8 cellular contexts compared by ENCODE assay signal in the genomic region with DNA sequence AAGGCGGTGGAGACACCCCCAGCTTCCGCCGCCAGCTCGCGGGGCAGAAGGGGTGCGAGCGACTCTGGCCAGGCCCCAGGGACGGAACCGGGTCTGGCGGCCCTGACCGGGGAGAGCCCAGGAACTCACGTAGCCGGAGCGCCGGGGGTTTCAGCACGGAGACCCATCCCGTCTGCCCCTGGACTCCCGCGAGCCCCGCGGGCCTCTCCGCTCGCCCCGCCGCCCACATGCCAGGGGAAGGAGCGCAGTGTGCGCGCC. TPM values are rescaled to one million over a fixed set of nuclear protein-coding genes. Genes with fewer than 3 reads are reported as not detected.
DNase-seq lines count a peak whose midpoint lies in the region; ATAC-seq and TF ChIP-seq lines count a peak whose summit lies in the region.
"Not testable (repeated sequence)": the region's sequence is repeated elsewhere in the genome, so short reads cannot be mapped to it uniquely, and the experiment has no call there.

No MANE protein-coding gene starts in this region.

- H3K4me1 ChIP-seq in stomach, result peaks cover 0 to 11% (median 7%) of the 10 kb centered on the region in 4 donors

- peak; percentile 10 for ATAC-seq in HG03354 (IDR thresholded peaks at IDR 0.05; ENCODE audit: poor library complexity, severe bottlenecking, unreplicated experiment)
- not testable (repeated sequence) for ATAC-seq in activated naive CD8-positive, alpha-beta T cell treated with anti-CD3 and anti-CD28 coated beads, Interleukin-2, amount 50 U/mL, for 24 hours

- H3K27ac Mint-ChIP-seq in activated naive CD8-positive, alpha-beta T cell treated with anti-CD3 and anti-CD28 coated beads, Interleukin-2, amount 50 U/mL, for 24 hours, result peak overlapping the region; percentile 77
- not testable (repeated sequence) for H3K27ac Mint-ChIP-seq in endothelial cell (ENCODE audit: unreplicated experiment)
- H3K27ac Mint-ChIP-seq in immature natural killer cell, result peak overlapping the region in 5 of 6 donors; percentile 30 to 76 (median 50)
- H3K27ac Mint-ChIP-seq in neural crest cell (ENCODE audit: unreplicated experiment), result peak overlapping the region; percentile 62

- TF ChIP-seq CTCF in C4-2B (conservative IDR thresholded peaks at IDR 0.05); SU-DHL-6 (IDR thresholded peaks at IDR 0.05; ENCODE audit: insufficient read depth, low read length, poor library complexity, severe bottlenecking); endothelial cell (IDR thresholded peaks at IDR 0.05; ENCODE audit: unreplicated experiment); neural crest cell (conservative IDR thresholded peaks at IDR 0.05); stomach (IDR thresholded peaks at IDR 0.05): not testable (repeated sequence)

- H3K36me3 ChIP-seq in SU-DHL-6 (ENCODE audit: low read length); stomach: not testable (repeated sequence)

- WGBS in stomach, 5 donors, result 0 to 1% (median 0%) methylated on average over 3 to 28 of the region's 28 CpGs

- H3K36me3 Mint-ChIP-seq in activated naive CD8-positive, alpha-beta T cell treated with anti-CD3 and anti-CD28 coated beads, Interleukin-2, amount 50 U/mL, for 24 hours (ENCODE audit: low read depth); endothelial cell (ENCODE audit: low read depth, unreplicated experiment); immature natural killer cell; neural crest cell (ENCODE audit: low read depth): not testable (repeated sequence)

- not testable (repeated sequence) for H3K27me3 Mint-ChIP-seq in activated naive CD8-positive, alpha-beta T cell treated with anti-CD3 and anti-CD28 coated beads, Interleukin-2, amount 50 U/mL, for 24 hours; endothelial cell (ENCODE audit: unreplicated experiment); immature natural killer cell (ENCODE audit: low read depth in 3 of 3); neural crest cell (ENCODE audit: low read depth)

- not testable (repeated sequence) for H3K4me3 ChIP-seq in SU-DHL-6 (ENCODE audit: insufficient read depth, low read length, poor library complexity, severe bottlenecking)
- peak overlapping the region; percentile 72 to 89 (median 82) for H3K4me3 ChIP-seq in stomach

- peak overlapping the region; percentile 24 for H3K4me2 ChIP-seq in SU-DHL-6 (ENCODE audit: low read depth, low read length, poor library complexity, severe bottlenecking)

- not testable (repeated sequence) for H3F3A ChIP-seq in SU-DHL-6 (ENCODE audit: insufficient read depth)

- peak overlapping the region; percentile 75 for H3K27ac ChIP-seq in C4-2B
- H3K27ac ChIP-seq in SU-DHL-6 (ENCODE audit: low read depth, low read length), result not testable (repeated sequence)
- H3K27ac ChIP-seq in stomach, result peak overlapping the region; percentile 79 to 92 (median 87)

- not testable (repeated sequence) for H3K9ac ChIP-seq in SU-DHL-6 (ENCODE audit: low read length)

- H3K9me3 ChIP-seq in SU-DHL-6 (ENCODE audit: insufficient read depth, low read length); stomach: not testable (repeated sequence)

- not testable (repeated sequence) for H2AFZ ChIP-seq in SU-DHL-6 (ENCODE audit: low read depth, low read length, severe bottlenecking)

- not testable (repeated sequence) for H3K27me3 ChIP-seq in SU-DHL-6 (ENCODE audit: low read length); stomach

- intact Hi-C loops in stomach (cut with DNase I; ENCODE audit: low total_unique reads), result not testable (repeated sequence)

- not testable (repeated sequence) for TF ChIP-seq EP300 in stomach (IDR thresholded peaks at IDR 0.05)

- H3K9me3 Mint-ChIP-seq in activated naive CD8-positive, alpha-beta T cell treated with anti-CD3 and anti-CD28 coated beads, Interleukin-2, amount 50 U/mL, for 24 hours; endothelial cell (ENCODE audit: unreplicated experiment); immature natural killer cell; neural crest cell: not testable (repeated sequence)

- H3K9me2 ChIP-seq in SU-DHL-6 (replicated peaks; ENCODE audit: insufficient read depth, low read length), result not testable (repeated sequence)

- H3K4me3 Mint-ChIP-seq in activated naive CD8-positive, alpha-beta T cell treated with anti-CD3 and anti-CD28 coated beads, Interleukin-2, amount 50 U/mL, for 24 hours, result peak overlapping the region; percentile 82
- H3K4me3 Mint-ChIP-seq in endothelial cell (ENCODE audit: unreplicated experiment) (peak overlapping the region; percentile 89), immature natural killer cell (peak overlapping the region; percentile 92 to 96 (median 95)), neural crest cell (peak overlapping the region; percentile 99)

- not testable (repeated sequence) for TF ChIP-seq POLR2A in stomach (IDR thresholded peaks at IDR 0.05)

- DNase-seq in activated naive CD8-positive, alpha-beta T cell treated with anti-CD3 and anti-CD28 coated beads, Interleukin-2, amount 50 U/mL, for 24 hours; endothelial cell (ENCODE audit: low spot score); immature natural killer cell; neural crest cell (ENCODE audit: low read depth, low spot score); stomach: not testable (repeated sequence)

- not testable (repeated sequence) for H3K79me2 ChIP-seq in SU-DHL-6 (ENCODE audit: insufficient read depth, low read length)

- not testable (repeated sequence) for H4K20me1 ChIP-seq in SU-DHL-6 (ENCODE audit: low read depth, low read length)

- peaks cover 16% of the 10 kb centered on the region for H3K4me1 Mint-ChIP-seq in activated naive CD8-positive, alpha-beta T cell treated with anti-CD3 and anti-CD28 coated beads, Interleukin-2, amount 50 U/mL, for 24 hours
- not testable (repeated sequence) for H3K4me1 Mint-ChIP-seq in endothelial cell (ENCODE audit: unreplicated experiment); immature natural killer cell
- peaks cover 10% of the 10 kb centered on the region for H3K4me1 Mint-ChIP-seq in neural crest cell

RNA-seq across cellular contexts. Expression of a gene that starts 15.1 kb away (rescaled TPM):
- total RNA-seq in endothelial cell (ENCODE audit: unreplicated experiment), result not detected
- under 1 TPM in 1 of 3 donors, not detected in 2; 0.09 TPM for polyA plus RNA-seq in immature natural killer cell
- total RNA-seq in neural crest cell, result not detected in 2 replicates
- under 1 TPM in 1 of 5 donors, not detected in 4; 0.89 TPM for total RNA-seq in stomach
- polyA plus RNA-seq in stomach, result under 1 TPM in 1 of 3 donors, not detected in 2; 0.45 TPM
